ENCODE assay signal across 1 cellular context in genomic region chr17:68035523-68036303, GRCh38.
TF ChIP-seq lines count a peak whose summit lies in the region.

Gene KPNA2 (plus strand): TSS chr17:68035735. CDS start chr17:68037133, 1,398 bp downstream.

TF ChIP-seq in HepG2, 621 proteins besides CTCF, POLR2A, EP300 and RAD21 (continued from another document and continues in another):
- TF ChIP-seq ZNF263 (CRISPR knock-in tag; IDR thresholded peaks at IDR 0.05) (peak; percentile 74), ZFP90 (CRISPR knock-in tag; IDR thresholded peaks at IDR 0.05; ENCODE audit: borderline replicate concordance) (peak; percentile 95), HOXA5 (CRISPR knock-in tag; IDR thresholded peaks at IDR 0.05) (peak; percentile 90), CBX5 (CRISPR knock-in tag; IDR thresholded peaks at IDR 0.05; ENCODE audit: borderline replicate concordance) (no peak), SRSF4 (IDR thresholded peaks at IDR 0.05; ENCODE audit: low read depth, low read length, poor library complexity, severe bottlenecking) (peak; percentile 47), ZNF782 (CRISPR knock-in tag; IDR thresholded peaks at IDR 0.05; ENCODE audit: borderline replicate concordance) (peak; percentile 97), FOXM1 (CRISPR knock-in tag; IDR thresholded peaks at IDR 0.05) (peak; percentile 96), ZNF383 (CRISPR knock-in tag; IDR thresholded peaks at IDR 0.05; ENCODE audit: borderline replicate concordance) (no peak), ZNF549 (CRISPR knock-in tag; IDR thresholded peaks at IDR 0.05) (no peak), DDIT3 (CRISPR knock-in tag; IDR thresholded peaks at IDR 0.05) (no peak), KLF11 (CRISPR knock-in tag; IDR thresholded peaks at IDR 0.05) (peak; percentile 82), NFKBIZ (CRISPR knock-in tag; IDR thresholded peaks at IDR 0.05) (no peak; the same call in 1 of the 2 replicates), RORA (CRISPR knock-in tag; IDR thresholded peaks at IDR 0.05) (no peak), ZBTB40 (IDR thresholded peaks at IDR 0.05) (no peak), ZBTB40 (CRISPR knock-in tag; IDR thresholded peaks at IDR 0.05) (peak; percentile 92), ZNF432 (CRISPR knock-in tag; IDR thresholded peaks at IDR 0.05; ENCODE audit: borderline replicate concordance) (no peak), SYNCRIP (IDR thresholded peaks at IDR 0.05; ENCODE audit: insufficient read depth, low read depth, low read length) (no peak), ZNF737 (CRISPR knock-in tag; IDR thresholded peaks at IDR 0.05; ENCODE audit: borderline replicate concordance) (no peak), ZNF703 (CRISPR knock-in tag; IDR thresholded peaks at IDR 0.05; ENCODE audit: borderline replicate concordance) (no peak), MBNL3 (CRISPR knock-in tag; conservative IDR thresholded peaks at IDR 0.05) (no peak), ZNF598 (CRISPR knock-in tag; IDR thresholded peaks at IDR 0.05; ENCODE audit: borderline replicate concordance) (peak; percentile 100), ZNF326 (CRISPR knock-in tag; IDR thresholded peaks at IDR 0.05; ENCODE audit: borderline replicate concordance) (no peak), NFE2L2 (IDR thresholded peaks at IDR 0.05; ENCODE audit: low read length) (no peak; the same call in 1 of the 2 replicates), SMARCE1 (IDR thresholded peaks at IDR 0.05; ENCODE audit: borderline replicate concordance) (no peak), CC2D1A (CRISPR knock-in tag; IDR thresholded peaks at IDR 0.05) (peak; percentile 87; the same call in 1 of the 2 replicates), ZBTB10 (CRISPR knock-in tag; IDR thresholded peaks at IDR 0.05; ENCODE audit: borderline replicate concordance) (peak; percentile 64; the same call in 1 of the 2 replicates), ZBTB33 (CRISPR knock-in tag; IDR thresholded peaks at IDR 0.05) (no peak), ZNF414 (CRISPR knock-in tag; IDR thresholded peaks at IDR 0.05) (peak; percentile 80), WIZ (CRISPR knock-in tag; IDR thresholded peaks at IDR 0.05) (peak; percentile 27; the same call in 1 of the 2 replicates), ZSCAN9 (CRISPR knock-in tag; IDR thresholded peaks at IDR 0.05; ENCODE audit: borderline replicate concordance) (peak; percentile 62; the same call in 1 of the 2 replicates), PAXIP1 (CRISPR knock-in tag; conservative IDR thresholded peaks at IDR 0.05) (peak; percentile 68), NR2C2 (CRISPR knock-in tag; IDR thresholded peaks at IDR 0.05; ENCODE audit: borderline replicate concordance) (peak; percentile 58; the same call in 1 of the 2 replicates), HNF1B (CRISPR knock-in tag; IDR thresholded peaks at IDR 0.05) (peak; percentile 76), PTBP1 (IDR thresholded peaks at IDR 0.05; ENCODE audit: low read depth, low read length, poor library complexity, severe bottlenecking) (peak; percentile 85), ZFP62 (CRISPR knock-in tag; IDR thresholded peaks at IDR 0.05) (no peak), ZNF333 (CRISPR knock-in tag; IDR thresholded peaks at IDR 0.05; ENCODE audit: borderline replicate concordance) (peak; percentile 65; the same call in 1 of the 2 replicates), NCOA2 (CRISPR knock-in tag; IDR thresholded peaks at IDR 0.05) (0 out of 2 replicates have a peak, but pooled peaks have one; percentile 14), TAF1 (CRISPR knock-in tag; IDR thresholded peaks at IDR 0.05) (peak; percentile 96), ZNF644 (CRISPR knock-in tag; IDR thresholded peaks at IDR 0.05; ENCODE audit: low read depth) (0 out of 2 replicates have a peak, but pooled peaks have one; percentile 5), CBX1 (IDR thresholded peaks at IDR 0.05; ENCODE audit: low read depth) (no peak), ZNF24 (IDR thresholded peaks at IDR 0.05) (no peak), RBFOX2 (IDR thresholded peaks at IDR 0.05; ENCODE audit: low read depth, low read length) (peak; percentile 99)
